In the genomic region with DNA sequence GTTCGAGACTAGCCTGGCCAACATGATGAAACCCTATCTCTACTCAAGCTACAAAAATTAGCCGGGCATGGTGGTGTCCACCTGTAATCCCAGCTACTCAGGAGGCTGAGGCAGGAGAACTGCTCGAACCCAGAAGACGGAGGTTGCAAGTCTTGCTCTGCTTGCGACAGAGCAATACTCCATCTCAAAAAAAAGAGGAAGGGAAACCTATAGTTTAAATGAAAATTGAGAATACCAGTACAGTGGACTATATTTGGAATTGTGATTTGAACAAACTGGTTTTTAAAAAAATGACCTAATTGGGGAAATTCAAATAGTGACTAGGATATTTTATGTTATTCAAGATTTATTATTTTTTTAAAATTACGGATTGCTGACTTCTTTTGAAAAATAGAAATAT, we compare ENCODE assay signal across 1 cellular context.
TF ChIP-seq lines count a peak whose summit lies in the region.

No MANE protein-coding gene starts in this region.

TF ChIP-seq in endothelial cell of umbilical vein, 7 proteins besides CTCF, POLR2A, EP300 and RAD21:
- TF ChIP-seq MYC (IDR thresholded peaks at IDR 0.05; ENCODE audit: low read depth, low read length) (no peak), FOS (IDR thresholded peaks at IDR 0.05; ENCODE audit: borderline replicate concordance, insufficient read depth, low read length) (no peak), JUN (IDR thresholded peaks at IDR 0.05; ENCODE audit: borderline replicate concordance, insufficient read depth, insufficient read length, low read depth) (no peak), POLR2AphosphoS5 (IDR thresholded peaks at IDR 0.05; ENCODE audit: insufficient read depth, low read depth, low read length) (no peak), GATA2 (IDR thresholded peaks at IDR 0.05; ENCODE audit: insufficient read depth, insufficient read length, low read depth, low read length) (no peak), EZH2 (IDR thresholded peaks at IDR 0.05; ENCODE audit: borderline replicate concordance, low read depth, low read length, severe bottlenecking) (no peak)
- TF ChIP-seq, protein P1, sequence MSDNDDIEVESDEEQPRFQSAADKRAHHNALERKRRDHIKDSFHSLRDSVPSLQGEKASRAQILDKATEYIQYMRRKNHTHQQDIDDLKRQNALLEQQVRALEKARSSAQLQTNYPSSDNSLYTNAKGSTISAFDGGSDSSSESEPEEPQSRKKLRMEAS (IDR thresholded peaks at IDR 0.05; ENCODE audit: insufficient read depth, insufficient read length): no peak
TF ChIP-seq in endothelial cell of umbilical vein: peak in this region for 0.
